ENCODE assay signal across 8 cellular contexts in genomic region chr20:50540620-50541605, GRCh38. TPM values are rescaled to one million over a fixed set of nuclear protein-coding genes. Genes with fewer than 3 reads are reported as not detected.
DNase-seq lines count a peak whose midpoint lies in the region; ATAC-seq and TF ChIP-seq lines count a peak whose summit lies in the region.

No MANE protein-coding gene starts in this region.

- DNase-seq in COLO829 (ENCODE audit: low spot score), result peak; percentile 78
- peak; percentile 77 for DNase-seq in HK-2 (ENCODE audit: unreplicated experiment)
- no peak for DNase-seq in chondrocyte (ENCODE audit: low spot score)
- no peak for DNase-seq in naive thymus-derived CD8-positive, alpha-beta T cell
- no peak for DNase-seq in NAMALWA (ENCODE audit: low spot score)
- no peak for DNase-seq in GM19240 (ENCODE audit: insufficient read length, low spot score)
- no peak for DNase-seq in HPDE6-E6E7 (ENCODE audit: extremely low spot score)
- no peak for DNase-seq in COR-L47 (lab: John Stamatoyannopoulos, UW)

- H3K36me3 Mint-ChIP-seq in chondrocyte (ENCODE audit: low read depth), result no peaks in the 10 kb centered on the region
- H3K36me3 Mint-ChIP-seq in naive thymus-derived CD8-positive, alpha-beta T cell, result peaks cover 0 to 24% (median 6%) of the 10 kb centered on the region in 3 donors

- POLR2A ChIA-PET in naive thymus-derived CD8-positive, alpha-beta T cell (lab: Charles Lee), result no interaction called here

- no peak for ATAC-seq in naive thymus-derived CD8-positive, alpha-beta T cell

- no peaks in the 10 kb centered on the region for H3K27me3 Mint-ChIP-seq in chondrocyte (ENCODE audit: low read depth)
- H3K27me3 Mint-ChIP-seq in naive thymus-derived CD8-positive, alpha-beta T cell, result no peaks in the 10 kb centered on the region

- H3K27ac Mint-ChIP-seq in chondrocyte (ENCODE audit: unreplicated experiment), result peak overlapping the region; percentile 89
- H3K27ac Mint-ChIP-seq in naive thymus-derived CD8-positive, alpha-beta T cell, result peak overlapping the region in 5 of 10 donors; percentile 16 to 80 (median 38)

- H3K4me3 Mint-ChIP-seq in chondrocyte (ENCODE audit: unreplicated experiment), result peak overlapping the region; percentile 14
- H3K4me3 Mint-ChIP-seq in naive thymus-derived CD8-positive, alpha-beta T cell, result peak overlapping the region in 6 of 10 donors; percentile 14 to 56 (median 30)

- peaks cover 56% of the 10 kb centered on the region for H3K4me1 Mint-ChIP-seq in chondrocyte (ENCODE audit: low read depth)
- peaks cover 45 to 85% (median 79%) of the 10 kb centered on the region in 4 donors for H3K4me1 Mint-ChIP-seq in naive thymus-derived CD8-positive, alpha-beta T cell

- no peaks in the 10 kb centered on the region for H3K9me3 Mint-ChIP-seq in chondrocyte (ENCODE audit: low read depth)
- H3K9me3 Mint-ChIP-seq in naive thymus-derived CD8-positive, alpha-beta T cell, result no peaks in the 10 kb centered on the region

- TF ChIP-seq CTCF in chondrocyte (IDR thresholded peaks at IDR 0.05), result peak; percentile 46

RNA-seq across cellular contexts. Expression of gene PTPN1, which starts 30.7 kb away (rescaled TPM):
- total RNA-seq in chondrocyte, result 30.3 to 32.4 TPM (median 30.8 TPM) in 3 replicates
- total RNA-seq in naive thymus-derived CD8-positive, alpha-beta T cell, result 10 to 100 TPM; 53.8 to 56.7 TPM
- 10 to 100 TPM; 29.1 to 31.9 (median 29.4) TPM for polyA plus RNA-seq in naive thymus-derived CD8-positive, alpha-beta T cell

Comparison
In these comparisons a context has a peak if more than half of its experiments do, and no peak if none do; other contexts are left out.
1. DNase-seq: peak in COLO829 (single experiment) and HK-2 (single experiment); none in chondrocyte (single experiment), naive thymus-derived CD8-positive, alpha-beta T cell (0 of 10), NAMALWA (single experiment), GM19240 (single experiment), HPDE6-E6E7 (single experiment) and COR-L47 (single experiment).